In the genomic region with DNA sequence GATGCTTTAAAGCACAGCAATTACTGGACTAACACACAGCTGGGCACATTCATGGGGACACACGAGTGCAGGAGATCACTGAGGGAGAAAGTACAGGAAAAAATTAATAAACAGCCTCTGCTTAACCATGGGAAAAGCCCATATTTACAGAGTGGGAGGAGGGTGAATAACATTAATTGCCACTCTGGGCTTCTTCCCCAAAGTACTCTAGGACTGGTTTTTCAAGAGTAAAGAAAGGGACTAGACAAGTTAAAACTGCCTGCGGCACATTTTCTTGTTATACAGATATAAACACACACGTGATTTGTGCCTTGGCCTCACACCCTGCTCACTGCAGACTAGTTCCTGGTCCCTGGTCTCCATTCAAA, we compare ENCODE assay signal across 9 cellular contexts.
A peak's percentile ranks its signal among the peaks of the same experiment; 100 is the strongest.
DNase-seq lines count a peak whose midpoint lies in the region; ATAC-seq and TF ChIP-seq lines count a peak whose summit lies in the region.
"Had no signal": no experiment of that assay in that cellular context is flagged by ENCODE, and none has a peak within 500 bp of the region (broad histone marks: within the 10 kb centered on the region; RNA-seq: fewer than 3 reads in every experiment).

No MANE protein-coding gene starts in this region.

- H3K9me3 ChIP-seq in lung (ENCODE audit: control insufficient read depth in 2 of 2, insufficient read depth in 1 of 2, low read length in 1 of 2), result no peaks in the 10 kb centered on the region

- DNase-seq in NOMO-1 treated with DMSO at 0.1 percent for 48 hours (lab: John Stamatoyannopoulos, UW; ENCODE audit: unreplicated experiment) (peak; percentile 36), lung (ENCODE audit: low spot score) (no peak), NCI-H128 (lab: John Stamatoyannopoulos, UW; ENCODE audit: unreplicated experiment) (no peak), OCI-M2 (lab: John Stamatoyannopoulos, UW; ENCODE audit: unreplicated experiment) (no peak), GM13976 (ENCODE audit: low spot score) (no peak), NCI-H774 (lab: John Stamatoyannopoulos, UW) (no peak)

- H3K27me3 ChIP-seq in lung (ENCODE audit: control insufficient read depth, insufficient read depth), result no peaks in the 10 kb centered on the region

- in situ Hi-C loops in GM13976 (cut with MboI; ENCODE audit: low sequenced_read_pairs, unreplicated experiment), result loop anchor here (25.0 kb wide), 1 partner anchor 495 kb away; a partner anchor contains a TSS

- H3K27ac ChIP-seq in lung (ENCODE audit: low read depth in 1 of 2, low read length in 1 of 2), result peak overlapping the region in 1 of 2 donors; percentile 67
- H3K27ac ChIP-seq: KMS-11 had no signal

- H3K4me3 ChIP-seq in lung, result no peak overlapping the region

- no peak for TF ChIP-seq CTCF in lung (IDR thresholded peaks at IDR 0.05; ENCODE audit: control extremely low read depth, extremely low read depth)
- no peak for TF ChIP-seq CTCF in GM13976 (IDR thresholded peaks at IDR 0.05; ENCODE audit: borderline replicate concordance, control extremely low read depth, extremely low read depth, insufficient read depth, missing control alignments)

- WGBS in lung, 2 donors, result 26 to 31% methylated on average over 3 of the region's 3 CpGs

- H3K4me1 ChIP-seq in lung (ENCODE audit: control insufficient read depth in 2 of 2, insufficient read depth in 2 of 2, low read length in 2 of 2), result peaks cover 0 to 2% of the 10 kb centered on the region in 2 donors

- no peaks in the 10 kb centered on the region for H3K36me3 ChIP-seq in lung (ENCODE audit: control insufficient read depth in 2 of 2, insufficient read depth in 2 of 2, low read length in 2 of 2)

- ATAC-seq in GM19035 (IDR thresholded peaks at IDR 0.05; ENCODE audit: unreplicated experiment) (peak; percentile 21), HG02970 (IDR thresholded peaks at IDR 0.05; ENCODE audit: low FRiP score, unreplicated experiment) (peak; percentile 8), lung (ENCODE audit: insufficient read depth, low FRiP score) (peak; percentile 51)
